23 cellular contexts compared by ENCODE assay signal in the genomic region with DNA sequence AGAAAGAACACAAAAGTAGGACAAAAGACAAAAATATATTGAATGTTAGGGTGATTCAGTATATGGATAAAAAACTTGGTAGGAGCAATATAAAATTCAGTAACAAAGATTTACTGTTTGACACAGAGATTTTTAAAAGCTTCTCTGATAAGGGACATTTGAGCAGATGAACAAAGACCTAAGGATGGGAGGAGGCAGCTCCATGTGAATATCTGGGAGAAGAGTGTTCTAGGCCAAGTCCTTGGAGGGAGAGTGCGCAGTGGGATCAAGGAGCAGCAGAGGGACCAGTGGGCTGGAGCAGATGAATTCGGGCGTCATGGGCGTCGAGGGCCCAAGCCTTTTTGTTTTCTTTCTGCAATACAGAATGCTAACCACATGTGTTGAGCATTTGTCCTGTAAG.
DNase-seq lines count a peak whose midpoint lies in the region; ATAC-seq and TF ChIP-seq lines count a peak whose summit lies in the region.
"Had no signal": no experiment of that assay in that cellular context is flagged by ENCODE, and none has a peak within 500 bp of the region (broad histone marks: within the 10 kb centered on the region; RNA-seq: fewer than 3 reads in every experiment).

No MANE protein-coding gene starts in this region.

- no peak for ATAC-seq in SK-N-SH treated with all-trans-retinoic acid at 6 μM for 48 hours
- no peak for ATAC-seq in stimulated activated naive CD8-positive, alpha-beta T cell treated with anti-CD3 and anti-CD28 coated beads, Interleukin-15, amount 100 ng/mL, for 72 hours
- no peak for ATAC-seq in activated naive CD8-positive, alpha-beta T cell treated with anti-CD3 and anti-CD28 coated beads, Interleukin-2, amount 50 U/mL, for 24 hours

- H3K79me2 ChIP-seq in SK-N-SH (ENCODE audit: insufficient read depth), result no peaks in the 10 kb centered on the region

- H3K4me1 ChIP-seq in SK-N-SH (ENCODE audit: control insufficient read depth in 1 of 2, insufficient read depth in 2 of 2, low read depth in 1 of 2, low read length in 1 of 2), result peaks cover 7 to 10% of the 10 kb centered on the region in 2 experiments; a peak in 3 of 4 replicates

- WGBS in SK-N-SH (ENCODE audit: low lambda C conversion rate), result 97% methylated on average over 5 of the region's 5 CpGs

- no peak overlapping the region for H3K4me3 Mint-ChIP-seq in stimulated activated naive CD8-positive, alpha-beta T cell treated with anti-CD3 and anti-CD28 coated beads, Interleukin-15, Interleukin-2, amounts not matched to agents 100 ng/mL and 50 ng/mL, for 24 hours
- H3K4me3 Mint-ChIP-seq in stimulated activated naive CD8-positive, alpha-beta T cell treated with anti-CD3 and anti-CD28 coated beads, Interleukin-15, amount 100 ng/mL, for 72 hours, result no peak overlapping the region
- H3K4me3 Mint-ChIP-seq in activated naive CD8-positive, alpha-beta T cell treated with anti-CD3 and anti-CD28 coated beads, Interleukin-2, amount 50 U/mL, for 24 hours, result no peak overlapping the region
- no peak overlapping the region for H3K4me3 Mint-ChIP-seq in Calu3 (ENCODE audit: low read depth, unreplicated experiment)
- H3K4me3 Mint-ChIP-seq: H9, HFFc6 had no signal

- TF ChIP-seq CTCF in SK-N-SH (IDR thresholded peaks at IDR 0.05), result no peak
- no peak for TF ChIP-seq CTCF in Calu3 (IDR thresholded peaks at IDR 0.05; ENCODE audit: unreplicated experiment)

- intact Hi-C loops in Calu3 (cut with micrococcal nuclease; ENCODE audit: unreplicated experiment), result no loop called here

- no peaks in the 10 kb centered on the region for H3K36me3 ChIP-seq in SK-N-SH (replicated peaks in 1 of 2; ENCODE audit: control insufficient read depth in 1 of 2, insufficient read depth in 2 of 2, low read length in 1 of 2)
- H3K36me3 ChIP-seq: Peyer's patch, SJCRH30 had no signal

- H3K27ac Mint-ChIP-seq in stimulated activated naive CD8-positive, alpha-beta T cell treated with anti-CD3 and anti-CD28 coated beads, Interleukin-15, Interleukin-2, amounts not matched to agents 100 ng/mL and 50 ng/mL, for 24 hours, result peak overlapping the region; percentile 79
- H3K27ac Mint-ChIP-seq in stimulated activated naive CD8-positive, alpha-beta T cell treated with anti-CD3 and anti-CD28 coated beads, Interleukin-15, amount 100 ng/mL, for 72 hours, result no peak overlapping the region
- H3K27ac Mint-ChIP-seq in activated naive CD8-positive, alpha-beta T cell treated with anti-CD3 and anti-CD28 coated beads, Interleukin-2, amount 50 U/mL, for 24 hours, result peak overlapping the region; percentile 77
- no peak overlapping the region for H3K27ac Mint-ChIP-seq in Calu3 (ENCODE audit: unreplicated experiment)
- H3K27ac Mint-ChIP-seq: H9, HFFc6 had no signal

- no peak overlapping the region for H3K4me2 ChIP-seq in SK-N-SH

- H3K4me3 ChIP-seq in SK-N-SH (ENCODE audit: low read depth in 2 of 2, low read length in 1 of 2), result no peak overlapping the region
- H3K4me3 ChIP-seq: BLaER1 treated with 17β-estradiol and CSF1 and Interleukin-3, amounts not matched to agents 10 nM and 100 nM; Peyer's patch; SJCRH30 had no signal

- no peaks in the 10 kb centered on the region for H3K9me2 ChIP-seq in SK-N-SH

- no peaks in the 10 kb centered on the region for H3K9me3 Mint-ChIP-seq in stimulated activated naive CD8-positive, alpha-beta T cell treated with anti-CD3 and anti-CD28 coated beads, Interleukin-15, Interleukin-2, amounts not matched to agents 100 ng/mL and 50 ng/mL, for 24 hours
- no peaks in the 10 kb centered on the region for H3K9me3 Mint-ChIP-seq in stimulated activated naive CD8-positive, alpha-beta T cell treated with anti-CD3 and anti-CD28 coated beads, Interleukin-15, amount 100 ng/mL, for 72 hours
- H3K9me3 Mint-ChIP-seq in activated naive CD8-positive, alpha-beta T cell treated with anti-CD3 and anti-CD28 coated beads, Interleukin-2, amount 50 U/mL, for 24 hours, result no peaks in the 10 kb centered on the region
- no peaks in the 10 kb centered on the region for H3K9me3 Mint-ChIP-seq in Calu3 (ENCODE audit: low read depth, unreplicated experiment)
- H3K9me3 Mint-ChIP-seq: H9, HFFc6 had no signal

- no peak overlapping the region for H3K9ac ChIP-seq in SK-N-SH
- H3K9ac ChIP-seq: BLaER1 treated with 17β-estradiol and CSF1 and Interleukin-3, amounts not matched to agents 10 nM and 100 nM had no signal

- TF ChIP-seq EP300 in SK-N-SH (IDR thresholded peaks at IDR 0.05; ENCODE audit: borderline replicate concordance in 1 of 2, low read depth in 1 of 2, low read length in 1 of 2), result no peak

- DNase-seq in SK-N-SH (no peak), Calu3 (no peak), 8988T (no peak), NCI-H2107 treated with DMSO at 0.1 percent for 48 hours (lab: John Stamatoyannopoulos, UW; ENCODE audit: unreplicated experiment) (no peak)
- no peak for DNase-seq in stimulated activated naive CD8-positive, alpha-beta T cell treated with anti-CD3 and anti-CD28 coated beads, Interleukin-15, amount 100 ng/mL, for 72 hours
- no peak for DNase-seq in activated naive CD8-positive, alpha-beta T cell treated with anti-CD3 and anti-CD28 coated beads, Interleukin-2, amount 50 U/mL, for 24 hours
- DNase-seq: COR-L47, DMS 273 treated with DMSO at 0.1 percent for 48 hours, DMS79 treated with DMSO at 0.1 percent for 48 hours, H9, HFFc6, Karpas-422, NCI-H1694, NCI-H2081, NCI-H2171 treated with DMSO at 0.1 percent for 48 hours, NCI-H524 treated with DMSO at 0.1 percent for 48 hours, NCI-H82, Peyer's patch, SJCRH30 had no signal

- no peaks in the 10 kb centered on the region for H3K27me3 Mint-ChIP-seq in stimulated activated naive CD8-positive, alpha-beta T cell treated with anti-CD3 and anti-CD28 coated beads, Interleukin-15, Interleukin-2, amounts not matched to agents 100 ng/mL and 50 ng/mL, for 24 hours
- no peaks in the 10 kb centered on the region for H3K27me3 Mint-ChIP-seq in stimulated activated naive CD8-positive, alpha-beta T cell treated with anti-CD3 and anti-CD28 coated beads, Interleukin-15, amount 100 ng/mL, for 72 hours
- no peaks in the 10 kb centered on the region for H3K27me3 Mint-ChIP-seq in activated naive CD8-positive, alpha-beta T cell treated with anti-CD3 and anti-CD28 coated beads, Interleukin-2, amount 50 U/mL, for 24 hours
- no peaks in the 10 kb centered on the region for H3K27me3 Mint-ChIP-seq in Calu3 (ENCODE audit: unreplicated experiment)

- H3K4me1 Mint-ChIP-seq in stimulated activated naive CD8-positive, alpha-beta T cell treated with anti-CD3 and anti-CD28 coated beads, Interleukin-15, Interleukin-2, amounts not matched to agents 100 ng/mL and 50 ng/mL, for 24 hours (ENCODE audit: low read depth), result peaks cover 62% of the 10 kb centered on the region
- H3K4me1 Mint-ChIP-seq in stimulated activated naive CD8-positive, alpha-beta T cell treated with anti-CD3 and anti-CD28 coated beads, Interleukin-15, amount 100 ng/mL, for 72 hours, result peaks cover 51% of the 10 kb centered on the region
- H3K4me1 Mint-ChIP-seq in activated naive CD8-positive, alpha-beta T cell treated with anti-CD3 and anti-CD28 coated beads, Interleukin-2, amount 50 U/mL, for 24 hours, result peaks cover 49% of the 10 kb centered on the region
- H3K4me1 Mint-ChIP-seq in Calu3 (ENCODE audit: low read depth, unreplicated experiment), result peaks cover 7% of the 10 kb centered on the region

- no TSS peak for BruUV-seq in Calu3 (replicated peaks; lab: Mats Ljungman, UMichigan)

- H3F3A ChIP-seq in SK-N-SH (replicated peaks; ENCODE audit: insufficient read depth), result peaks cover 13% of the 10 kb centered on the region

- H3K27me3 ChIP-seq in SK-N-SH (ENCODE audit: insufficient read depth), result no peaks in the 10 kb centered on the region
- H3K27me3 ChIP-seq: BLaER1 treated with 17β-estradiol and CSF1 and Interleukin-3, amounts not matched to agents 10 nM and 100 nM; Peyer's patch; SJCRH30 had no signal

- no peaks in the 10 kb centered on the region for H3K9me3 ChIP-seq in SK-N-SH
- H3K9me3 ChIP-seq: Peyer's patch, SJCRH30 had no signal

- no peak for TF ChIP-seq RAD21 in SK-N-SH (IDR thresholded peaks at IDR 0.05; ENCODE audit: low read length)

- H3K27ac ChIP-seq in SK-N-SH (ENCODE audit: low read depth in 2 of 2, low read length in 1 of 2), result no peak overlapping the region
- H3K27ac ChIP-seq: 22Rv1; BLaER1 treated with 17β-estradiol and CSF1 and Interleukin-3, amounts not matched to agents 10 nM and 100 nM; Peyer's patch; SJCRH30 had no signal

- no peak overlapping the region for H2AFZ ChIP-seq in SK-N-SH (ENCODE audit: low read depth)

- POLR2A ChIA-PET in SK-N-SH (lab: Yijun Ruan, JAX), result interaction anchor here (0.7 kb wide), 1 partner anchor 199 kb away, joined by 3 read pairs; the partner anchor contains the start of gene HIF1A

- peaks cover 28% of the 10 kb centered on the region for H3K36me3 Mint-ChIP-seq in stimulated activated naive CD8-positive, alpha-beta T cell treated with anti-CD3 and anti-CD28 coated beads, Interleukin-15, Interleukin-2, amounts not matched to agents 100 ng/mL and 50 ng/mL, for 24 hours (ENCODE audit: low read depth)
- H3K36me3 Mint-ChIP-seq in activated naive CD8-positive, alpha-beta T cell treated with anti-CD3 and anti-CD28 coated beads, Interleukin-2, amount 50 U/mL, for 24 hours (ENCODE audit: low read depth), result peaks cover 50% of the 10 kb centered on the region
- no peaks in the 10 kb centered on the region for H3K36me3 Mint-ChIP-seq in Calu3 (ENCODE audit: insufficient read depth, unreplicated experiment)

- H4K20me1 ChIP-seq in SK-N-SH (ENCODE audit: insufficient read depth), result no peaks in the 10 kb centered on the region
- H4K20me1 ChIP-seq: BLaER1 treated with 17β-estradiol and CSF1 and Interleukin-3, amounts not matched to agents 10 nM and 100 nM had no signal

- CTCF ChIA-PET in SK-N-SH (lab: Yijun Ruan, JAX), result interaction anchor here (1.2 kb wide), 1 partner anchor 9 kb away, joined by 3 read pairs; no protein-coding TSS in a partner anchor
- CTCF ChIA-PET in Calu3 (lab: Charles Lee), result no interaction called here

TF ChIP-seq in SK-N-SH, 30 proteins besides CTCF, POLR2A, EP300 and RAD21 (continues in another document):
- no peak for TF ChIP-seq FOXM1 (IDR thresholded peaks at IDR 0.05; ENCODE audit: low read depth)

Comparison
In these comparisons a context has a peak if more than half of its experiments do, and no peak if none do; other contexts are left out.
1. H3K27ac Mint-ChIP-seq: peak in stimulated activated naive CD8-positive, alpha-beta T cell treated with anti-CD3 and anti-CD28 coated beads, Interleukin-15, Interleukin-2, amounts not matched to agents 100 ng/mL and 50 ng/mL, for 24 hours (single experiment) and activated naive CD8-positive, alpha-beta T cell treated with anti-CD3 and anti-CD28 coated beads, Interleukin-2, amount 50 U/mL, for 24 hours (single experiment); none in stimulated activated naive CD8-positive, alpha-beta T cell treated with anti-CD3 and anti-CD28 coated beads, Interleukin-15, amount 100 ng/mL, for 72 hours (0 of 2) and Calu3 (single experiment).